Comparison of ENCODE assay signal across 8 cellular contexts in genomic region chr12:48349471-48349870, GRCh38. TPM values are rescaled to one million over a fixed set of nuclear protein-coding genes. Genes with fewer than 3 reads are reported as not detected.
A peak's percentile ranks its signal among the peaks of the same experiment; 100 is the strongest.
DNase-seq lines count a peak whose midpoint lies in the region; ATAC-seq, FAIRE-seq and TF ChIP-seq lines count a peak whose summit lies in the region.

No MANE protein-coding gene starts in this region.

- H3K27me3 ChIP-seq in heart left ventricle (no peaks in the 10 kb centered on the region), sigmoid colon (no peaks in the 10 kb centered on the region)

- H3K4me3 Mint-ChIP-seq in activated T-helper 2 cell treated with anti-CD3 and anti-CD28 coated beads, Interferon-gamma antibody, Interleukin-2, Interleukin-4, amounts not matched to agents 10 μg/mL and 5 μg/mL and 100 μg/mL, durations not matched to agents 14 hours and 24 hours and 36 hours (ENCODE audit: low read depth): peak overlapping the region; percentile 96

- no peak overlapping the region for H3K27ac Mint-ChIP-seq in activated T-helper 2 cell treated with anti-CD3 and anti-CD28 coated beads, Interferon-gamma antibody, Interleukin-2, Interleukin-4, amounts not matched to agents 10 μg/mL and 5 μg/mL and 100 μg/mL, durations not matched to agents 14 hours and 24 hours and 36 hours

- no peak for TF ChIP-seq EP300 in sigmoid colon (IDR thresholded peaks at IDR 0.05)

- DNase-seq in GM03348 (ENCODE audit: low spot score) (peak; percentile 47), heart left ventricle (peak; percentile 52 to 76 (median 67)), sigmoid colon (no peak), urothelium cell line (ENCODE audit: low spot score) (no peak)
- no peak for DNase-seq in activated T-helper 2 cell treated with anti-CD3 and anti-CD28 coated beads, Interferon-gamma antibody, Interleukin-2, Interleukin-4, amounts not matched to agents 10 μg/mL and 5 μg/mL and 100 μg/mL, durations not matched to agents 14 hours and 24 hours and 36 hours (ENCODE audit: low spot score)
- no peak for DNase-seq in stimulated activated CD4-positive, alpha-beta T cell treated with anti-CD3 and anti-CD28 coated beads, Interleukin-2, amount 100 ng/mL, for 24 hours

- H3K9me3 Mint-ChIP-seq in activated T-helper 2 cell treated with anti-CD3 and anti-CD28 coated beads, Interferon-gamma antibody, Interleukin-2, Interleukin-4, amounts not matched to agents 10 μg/mL and 5 μg/mL and 100 μg/mL, durations not matched to agents 14 hours and 24 hours and 36 hours: no peaks in the 10 kb centered on the region

- WGBS in heart left ventricle, 4 donors: 25 to 36% (median 27%) methylated on average over 2 of the region's 2 CpGs
- WGBS in sigmoid colon, 2 donors: 44 to 52% methylated on average over 2 of the region's 2 CpGs

- intact Hi-C loops in activated T-helper 2 cell treated with anti-CD3 and anti-CD28 coated beads, Interferon-gamma antibody, Interleukin-2, Interleukin-4, amounts not matched to agents 10 μg/mL and 5 μg/mL and 100 μg/mL, durations not matched to agents 14 hours and 24 hours and 36 hours (cut with micrococcal nuclease): no loop called here
- intact Hi-C loops in heart left ventricle (cut with DNase I): loop anchor here in 2 of 10 donors (5.0 to 10.0 kb wide), 2 partner anchors 147 to 155 kb away; partner anchors contain the start of gene OR10AD1 (in 1 of the 2)
- intact Hi-C loops in sigmoid colon (cut with DNase I): loop anchor here (5.0 kb wide), 1 partner anchor 103 kb away; no protein-coding TSS in a partner anchor

- H3K4me1 Mint-ChIP-seq in activated T-helper 2 cell treated with anti-CD3 and anti-CD28 coated beads, Interferon-gamma antibody, Interleukin-2, Interleukin-4, amounts not matched to agents 10 μg/mL and 5 μg/mL and 100 μg/mL, durations not matched to agents 14 hours and 24 hours and 36 hours (ENCODE audit: low read depth): peaks cover 23% of the 10 kb centered on the region

- no peak for TF ChIP-seq POLR2A in heart left ventricle (IDR thresholded peaks at IDR 0.05)
- no peak for TF ChIP-seq POLR2A in sigmoid colon (IDR thresholded peaks at IDR 0.05)

- ATAC-seq in heart left ventricle (peak in 1 of 4 donors; percentile 59), GM18873 (IDR thresholded peaks at IDR 0.05; ENCODE audit: low FRiP score, unreplicated experiment) (no peak), HG02610 (IDR thresholded peaks at IDR 0.05; ENCODE audit: unreplicated experiment) (no peak)

- peaks cover 0 to 33% (median 25%) of the 10 kb centered on the region in 12 donors for H3K4me1 ChIP-seq in heart left ventricle
- peaks cover 0 to 35% (median 21%) of the 10 kb centered on the region in 4 donors for H3K4me1 ChIP-seq in sigmoid colon

- FAIRE-seq in urothelium cell line (lab: Jason Lieb, UNC): no peak

- H3K36me3 ChIP-seq in heart left ventricle (peaks cover 9 to 38% (median 35%) of the 10 kb centered on the region in 9 donors), sigmoid colon (peaks cover 6 to 36% (median 18%) of the 10 kb centered on the region in 4 donors)

- H3K9me3 ChIP-seq in heart left ventricle (no peaks in the 10 kb centered on the region), sigmoid colon (no peaks in the 10 kb centered on the region)

- no peak for TF ChIP-seq CTCF in heart left ventricle (IDR thresholded peaks at IDR 0.05)
- TF ChIP-seq CTCF in sigmoid colon (IDR thresholded peaks at IDR 0.05): no peak

- H3K27ac ChIP-seq in heart left ventricle: peak overlapping the region; percentile 92 to 99 (median 97)
- peak overlapping the region; percentile 90 to 96 (median 94) for H3K27ac ChIP-seq in sigmoid colon

- H3K4me3 ChIP-seq in heart left ventricle (peak overlapping the region in 11 of 12 donors; percentile 70 to 94 (median 84)), sigmoid colon (peak overlapping the region in 2 of 4 donors; percentile 77 to 89)

- peaks cover 5% of the 10 kb centered on the region for H3K27me3 Mint-ChIP-seq in activated T-helper 2 cell treated with anti-CD3 and anti-CD28 coated beads, Interferon-gamma antibody, Interleukin-2, Interleukin-4, amounts not matched to agents 10 μg/mL and 5 μg/mL and 100 μg/mL, durations not matched to agents 14 hours and 24 hours and 36 hours (ENCODE audit: low read depth)

- peaks cover 36% of the 10 kb centered on the region for H3K36me3 Mint-ChIP-seq in activated T-helper 2 cell treated with anti-CD3 and anti-CD28 coated beads, Interferon-gamma antibody, Interleukin-2, Interleukin-4, amounts not matched to agents 10 μg/mL and 5 μg/mL and 100 μg/mL, durations not matched to agents 14 hours and 24 hours and 36 hours (ENCODE audit: low read depth)

RNA-seq across cellular contexts. Expression of gene ZNF641, which starts 1.2 kb away (rescaled TPM):
- total RNA-seq in activated T-helper 2 cell treated with anti-CD3 and anti-CD28 coated beads, Interferon-gamma antibody, Interleukin-2, Interleukin-4, amounts not matched to agents 10 μg/mL and 5 μg/mL and 100 μg/mL, durations not matched to agents 14 hours and 24 hours and 36 hours: 5.4 and 6.4 TPM in 2 replicates
- total RNA-seq in heart left ventricle (10 to 100 TPM; 12.6 to 21.1 (median 15.5) TPM), sigmoid colon (10 to 100 TPM; 16.6 to 28.5 (median 24.7) TPM)
- polyA plus RNA-seq in heart left ventricle (1 to 10 TPM; 6.9 to 8.0 TPM), sigmoid colon (1 to 10 TPM; 3.0 to 6.6 (median 4.2) TPM)

Comparison
In these comparisons a context has a peak if more than half of its experiments do, and no peak if none do; other contexts are left out.
1. DNase-seq: peak in GM03348 (single experiment) and heart left ventricle (5 of 5); none in activated T-helper 2 cell treated with anti-CD3 and anti-CD28 coated beads, Interferon-gamma antibody, Interleukin-2, Interleukin-4, amounts not matched to agents 10 μg/mL and 5 μg/mL and 100 μg/mL, durations not matched to agents 14 hours and 24 hours and 36 hours (single experiment), sigmoid colon (single experiment), stimulated activated CD4-positive, alpha-beta T cell treated with anti-CD3 and anti-CD28 coated beads, Interleukin-2, amount 100 ng/mL, for 24 hours (0 of 2) and urothelium cell line (single experiment).